13 cellular contexts compared by ENCODE assay signal in the genomic region with DNA sequence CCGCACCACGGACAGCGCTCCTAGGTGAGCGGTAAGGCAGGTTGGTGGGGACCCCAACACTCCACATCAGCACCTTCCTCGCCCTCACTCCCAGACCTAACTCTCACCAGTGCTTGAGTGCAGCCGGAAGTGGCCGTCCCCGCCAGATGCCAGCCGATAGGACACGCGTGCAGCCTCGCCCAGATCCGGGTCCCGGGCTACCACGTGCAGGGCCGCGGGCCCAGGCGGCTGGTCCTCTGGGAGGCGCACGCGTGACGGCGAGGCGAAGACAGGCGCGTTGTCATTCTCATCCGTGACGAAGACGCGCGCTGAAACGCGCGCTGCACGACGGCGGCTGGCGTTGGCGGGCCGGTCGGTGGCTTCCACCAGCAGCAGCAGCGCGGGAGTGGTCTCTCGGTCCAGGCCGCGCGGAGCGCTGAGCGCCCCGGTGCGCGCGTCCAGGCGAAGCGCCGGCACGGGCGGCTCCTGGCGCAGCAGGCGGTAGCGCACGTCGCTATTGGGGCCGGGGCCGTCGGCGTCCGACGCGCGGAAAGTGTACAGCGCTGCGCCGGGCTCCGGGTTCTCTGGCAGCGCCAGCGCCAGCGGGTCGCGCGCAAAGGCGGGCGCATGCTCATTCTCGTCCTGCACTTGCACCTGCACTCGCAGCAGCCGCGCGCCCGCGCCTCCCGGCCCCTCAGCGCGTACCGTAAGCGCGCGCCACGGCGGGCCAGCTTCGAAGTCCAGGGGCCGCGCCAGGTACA. TPM values are rescaled to one million over a fixed set of nuclear protein-coding genes. Genes with fewer than 3 reads are reported as not detected.
A peak's percentile ranks its signal among the peaks of the same experiment; 100 is the strongest.
DNase-seq lines count a peak whose midpoint lies in the region; ATAC-seq and TF ChIP-seq lines count a peak whose summit lies in the region.
"Had no signal": no experiment of that assay in that cellular context is flagged by ENCODE, and none has a peak within 500 bp of the region (broad histone marks: within the 10 kb centered on the region; RNA-seq: fewer than 3 reads in every experiment).

No MANE protein-coding gene starts in this region.

- H3K36me3 Mint-ChIP-seq in MCF 10A (ENCODE audit: insufficient read depth, unreplicated experiment) = no peaks in the 10 kb centered on the region
- no peaks in the 10 kb centered on the region for H3K36me3 Mint-ChIP-seq in activated CD4-positive, alpha-beta T cell treated with anti-CD3 and anti-CD28 coated beads for 36 hours (ENCODE audit: low read depth)

- DNase-seq in breast epithelium (ENCODE audit: low spot score in 2 of 2) = no peak
- DNase-seq in MCF 10A (ENCODE audit: unreplicated experiment) = no peak
- peak; percentile 74 for DNase-seq in ecto neural progenitor cell (ENCODE audit: low spot score)
- no peak for DNase-seq in lower lobe of right lung
- peak; percentile 26 for DNase-seq in transverse colon
- DNase-seq in activated CD4-positive, alpha-beta T cell treated with anti-CD3 and anti-CD28 coated beads for 36 hours = no peak
- DNase-seq: adrenal gland, Calu3, foreskin fibroblast, NCI-H2081 treated with DMSO at 0.1 percent for 48 hours had no signal

- POLR2A ChIA-PET in MCF 10A (lab: Yijun Ruan, JAX) = interaction anchor here (1.3 kb wide), 1 partner anchor 11 kb away, joined by 3 read pairs; the partner anchor contains the start of gene TPP1
- POLR2A ChIA-PET in activated CD4-positive, alpha-beta T cell treated with anti-CD3 and anti-CD28 coated beads for 36 hours (lab: Charles Lee) = no interaction called here

- in situ Hi-C loops in transverse colon (cut with MboI; ENCODE audit: low pct_ligation_motif_present in 1 of 4, low pct_unique_long_range_greater_than_20kb in 1 of 4, low sequenced_read_pairs in 3 of 4) = no loop called here

- no peaks in the 10 kb centered on the region for H3K36me3 ChIP-seq in breast epithelium
- peaks cover 72% of the 10 kb centered on the region for H3K36me3 ChIP-seq in lower lobe of right lung
- no peaks in the 10 kb centered on the region for H3K36me3 ChIP-seq in transverse colon
- H3K36me3 ChIP-seq: adrenal gland had no signal

- whole genome bisulfite sequencing in transverse colon (ENCODE audit: low coverage in 1 of 2), 2 donors = 80% methylated on average over 34 of the region's 102 CpGs; no CpG with 5 or more reads in 1 of the 2 donors

- TF ChIP-seq EP300 in transverse colon (IDR thresholded peaks at IDR 0.05; ENCODE audit: low read depth) = no peak

- no TSS peak for BruUV-seq in MCF 10A (replicated peaks; lab: Mats Ljungman, UMichigan)

- ATAC-seq in lower lobe of right lung (peak; percentile 22 to 67), GM21447 (IDR thresholded peaks at IDR 0.05; ENCODE audit: unreplicated experiment) (no peak), GM19324 (IDR thresholded peaks at IDR 0.05; ENCODE audit: low FRiP score, unreplicated experiment) (no peak)
- no peak for ATAC-seq in activated CD4-positive, alpha-beta T cell treated with anti-CD3 and anti-CD28 coated beads for 36 hours

- H3K9me3 Mint-ChIP-seq in MCF 10A (ENCODE audit: unreplicated experiment) = no peaks in the 10 kb centered on the region
- H3K9me3 Mint-ChIP-seq in activated CD4-positive, alpha-beta T cell treated with anti-CD3 and anti-CD28 coated beads for 36 hours (ENCODE audit: low read depth) = no peaks in the 10 kb centered on the region

- H3K27me3 Mint-ChIP-seq in MCF 10A (ENCODE audit: insufficient read depth, unreplicated experiment) = no peaks in the 10 kb centered on the region
- no peaks in the 10 kb centered on the region for H3K27me3 Mint-ChIP-seq in activated CD4-positive, alpha-beta T cell treated with anti-CD3 and anti-CD28 coated beads for 36 hours

- CTCF ChIA-PET in MCF 10A (lab: Yijun Ruan, JAX) = no interaction called here
- CTCF ChIA-PET in activated CD4-positive, alpha-beta T cell treated with anti-CD3 and anti-CD28 coated beads for 36 hours (lab: Charles Lee) = interaction anchor here (0.7 kb wide), 1 partner anchor 20 kb away, joined by 3 read pairs; no protein-coding TSS in a partner anchor

- H3K4me3 ChIP-seq in breast epithelium (peak overlapping the region in 2 of 3 donors; percentile 41 to 59), lower lobe of right lung (peak overlapping the region; percentile 32), transverse colon (peak overlapping the region in 3 of 4 donors; percentile 4 to 36 (median 29))
- H3K4me3 ChIP-seq: adrenal gland had no signal

- H3K27ac ChIP-seq in breast epithelium (no peak overlapping the region), lower lobe of right lung (no peak overlapping the region), transverse colon (no peak overlapping the region)
- H3K27ac ChIP-seq: adrenal gland, KMS-11 had no signal

- TF ChIP-seq CTCF in breast epithelium (IDR thresholded peaks at IDR 0.05) (no peak), MCF 10A (IDR thresholded peaks at IDR 0.05; ENCODE audit: unreplicated experiment) (no peak), lower lobe of right lung (IDR thresholded peaks at IDR 0.05) (no peak), transverse colon (IDR thresholded peaks at IDR 0.05) (no peak)

- H3K9me3 ChIP-seq in breast epithelium (no peaks in the 10 kb centered on the region), lower lobe of right lung (no peaks in the 10 kb centered on the region), transverse colon (no peaks in the 10 kb centered on the region)
- H3K9me3 ChIP-seq: adrenal gland had no signal

- H3K4me1 ChIP-seq in breast epithelium (no peaks in the 10 kb centered on the region), lower lobe of right lung (peaks cover 9% of the 10 kb centered on the region), transverse colon (peaks cover 2 to 6% (median 4%) of the 10 kb centered on the region in 4 donors)

- no peak overlapping the region for H3K27ac Mint-ChIP-seq in MCF 10A (ENCODE audit: low read depth, unreplicated experiment)
- H3K27ac Mint-ChIP-seq in activated CD4-positive, alpha-beta T cell treated with anti-CD3 and anti-CD28 coated beads for 36 hours = no peak overlapping the region

- no peak for TF ChIP-seq POLR2A in breast epithelium (IDR thresholded peaks at IDR 0.05)
- no peak for TF ChIP-seq POLR2A in transverse colon (IDR thresholded peaks at IDR 0.05)

- H3K4me1 Mint-ChIP-seq in MCF 10A (ENCODE audit: insufficient read depth, unreplicated experiment) = no peaks in the 10 kb centered on the region
- H3K4me1 Mint-ChIP-seq in activated CD4-positive, alpha-beta T cell treated with anti-CD3 and anti-CD28 coated beads for 36 hours = peaks cover 8% of the 10 kb centered on the region

- no peak overlapping the region for H3K4me3 Mint-ChIP-seq in MCF 10A (ENCODE audit: unreplicated experiment)
- H3K4me3 Mint-ChIP-seq in activated CD4-positive, alpha-beta T cell treated with anti-CD3 and anti-CD28 coated beads for 36 hours = no peak overlapping the region

- intact Hi-C loops in breast epithelium (cut with DNase I; ENCODE audit: low total_unique reads) (no loop called here), MCF 10A (cut with micrococcal nuclease) (no loop called here), lower lobe of right lung (cut with DNase I) (no loop called here), transverse colon (cut with DNase I; ENCODE audit: low total_unique reads) (no loop called here)
- intact Hi-C loops in activated CD4-positive, alpha-beta T cell treated with anti-CD3 and anti-CD28 coated beads for 36 hours (cut with DNase I, micrococcal nuclease) = no loop called here

- H3K27me3 ChIP-seq in breast epithelium (no peaks in the 10 kb centered on the region), lower lobe of right lung (ENCODE audit: low read depth) (no peaks in the 10 kb centered on the region), transverse colon (no peaks in the 10 kb centered on the region)
- H3K27me3 ChIP-seq: adrenal gland had no signal

RNA-seq across cellular contexts. Expression of gene TPP1, which starts 10.8 kb away (rescaled TPM):
- total RNA-seq in breast epithelium (10 to 100 TPM; 27.2 to 71.4 (median 38.2) TPM), MCF 10A (2022) (26.9 and 46.5 TPM in 2 replicates), lower lobe of right lung (231 TPM), transverse colon (100 to 1,000 TPM in 1 of 4 donors, 10 to 100 TPM in 3; 64.0 to 114 (median 74.0) TPM)
- total RNA-seq in activated CD4-positive, alpha-beta T cell treated with anti-CD3 and anti-CD28 coated beads for 36 hours = 10 to 100 TPM; 38.1 to 47.9 TPM

RNA-seq across cellular contexts. Expression of gene TAF10, which starts 18.0 kb away (rescaled TPM):
- total RNA-seq in breast epithelium (10 to 100 TPM; 45.4 to 82.6 (median 54.7) TPM), MCF 10A (2022) (157 and 167 TPM in 2 replicates), lower lobe of right lung (112 TPM), transverse colon (100 to 1,000 TPM in 1 of 4 donors, 10 to 100 TPM in 3; 35.7 to 114 (median 53.8) TPM)
- 100 to 1,000 TPM; 133 to 152 TPM for total RNA-seq in activated CD4-positive, alpha-beta T cell treated with anti-CD3 and anti-CD28 coated beads for 36 hours

RNA-seq across cellular contexts. Expression of gene DCHS1, which starts 25.5 kb away (rescaled TPM):
- total RNA-seq in breast epithelium (10 to 100 TPM in 2 of 3 donors, 1 to 10 TPM in 1; 7.2 to 18.0 (median 13.8) TPM), MCF 10A (2022) (0.19 and 0.27 TPM in 2 replicates), lower lobe of right lung (23.2 TPM), transverse colon (10 to 100 TPM in 3 of 4 donors, 1 to 10 TPM in 1; 5.5 to 17.7 (median 14.0) TPM)
- total RNA-seq in activated CD4-positive, alpha-beta T cell treated with anti-CD3 and anti-CD28 coated beads for 36 hours = under 1 TPM; 0.78 to 0.91 TPM

RNA-seq across cellular contexts. Expression of gene ILK, which starts 26.5 kb away (rescaled TPM):
- total RNA-seq in breast epithelium (100 to 1,000 TPM; 113 to 118 (median 113) TPM), MCF 10A (2022) (78.9 and 92.3 TPM in 2 replicates), lower lobe of right lung (135 TPM), transverse colon (100 to 1,000 TPM; 159 to 211 (median 169) TPM)
- 10 to 100 TPM; 85.6 to 89.0 TPM for total RNA-seq in activated CD4-positive, alpha-beta T cell treated with anti-CD3 and anti-CD28 coated beads for 36 hours

RNA-seq across cellular contexts. Expression of gene RRP8, which starts 26.6 kb away (rescaled TPM):
- 10 to 100 TPM in 2 of 3 donors, 1 to 10 TPM in 1; 8.8 to 22.2 (median 20.3) TPM for total RNA-seq in breast epithelium
- 23.4 and 27.6 TPM in 2 replicates for total RNA-seq in MCF 10A (2022)
- total RNA-seq in lower lobe of right lung = 16.5 TPM
- total RNA-seq in transverse colon = 100 to 1,000 TPM in 1 of 4 donors, 10 to 100 TPM in 2, 1 to 10 TPM in 1; 9.7 to 145 (median 48.2) TPM
- total RNA-seq in activated CD4-positive, alpha-beta T cell treated with anti-CD3 and anti-CD28 coated beads for 36 hours = 10 to 100 TPM; 34.4 to 35.0 TPM

Comparison
In these comparisons a context has a peak if more than half of its experiments do, and no peak if none do; other contexts are left out.
1. DNase-seq: peak in ecto neural progenitor cell (single experiment) and transverse colon (single experiment); none in breast epithelium (0 of 2), MCF 10A (single experiment), lower lobe of right lung (single experiment) and activated CD4-positive, alpha-beta T cell treated with anti-CD3 and anti-CD28 coated beads for 36 hours (single experiment).
2. ATAC-seq: peak in lower lobe of right lung (2 of 2); none in GM21447 (single experiment), activated CD4-positive, alpha-beta T cell treated with anti-CD3 and anti-CD28 coated beads for 36 hours (single experiment) and GM19324 (single experiment).
3. Peak in every context shown above with its lines, with median percentiles within 50 percentile points of each other: H3K4me3 ChIP-seq.